ENCODE assay signal across 18 cellular contexts in the genomic region with DNA sequence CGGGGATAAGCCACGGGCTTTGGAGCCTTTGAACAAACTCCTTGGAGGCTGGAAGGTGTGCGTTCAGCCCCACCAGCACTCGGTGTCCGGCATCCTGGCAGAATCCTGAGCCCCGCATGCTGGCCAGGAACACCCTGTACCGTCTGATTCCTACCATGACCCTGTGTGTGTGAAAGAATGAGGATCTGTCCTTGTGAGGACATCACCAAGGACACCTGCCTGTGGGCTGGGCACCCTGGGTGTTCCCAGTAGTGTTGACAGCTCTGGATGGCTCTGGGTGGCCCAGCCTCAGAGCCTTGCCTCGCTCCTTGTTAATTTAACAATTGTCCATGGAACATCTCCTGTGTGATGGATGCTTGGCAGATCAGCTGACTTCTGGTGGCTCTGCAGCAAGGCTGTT.
"Had no signal": no experiment of that assay in that cellular context is flagged by ENCODE, and none has a peak within 500 bp of the region (broad histone marks: within the 10 kb centered on the region; RNA-seq: fewer than 3 reads in every experiment).

No MANE protein-coding gene starts in this region.

- DNase-seq: dorsolateral prefrontal cortex; effector CD4-positive, alpha-beta T cell; kidney; left lung; lower lobe of right lung; naive thymus-derived CD8-positive, alpha-beta T cell; sigmoid colon; stimulated activated CD4-positive, alpha-beta T cell treated with anti-CD3 and anti-CD28 coated beads, Interleukin-2, amount 100 ng/mL, for 24 hours; stimulated activated CD4-positive, alpha-beta T cell treated with anti-CD3 and anti-CD28 coated beads, Interleukin-4, amount 100 ng/mL, for 24 hours; stimulated activated naive CD4-positive, alpha-beta T cell treated with Interleukin-2 at 50 U/mL for 16 hours; stomach; thyroid gland; trophoblast cell had no signal

- H3K9me3 Mint-ChIP-seq: naive thymus-derived CD8-positive, alpha-beta T cell; stimulated activated effector memory CD8-positive, alpha-beta T cell treated with anti-CD3 and anti-CD28 coated beads, Interleukin-12 subunit alpha, Interleukin-12 subunit beta, amount 100 ng/mL, for 72 hours had no signal

- H3K36me3 Mint-ChIP-seq: naive thymus-derived CD8-positive, alpha-beta T cell; stimulated activated effector memory CD8-positive, alpha-beta T cell treated with anti-CD3 and anti-CD28 coated beads, Interleukin-12 subunit alpha, Interleukin-12 subunit beta, amount 100 ng/mL, for 72 hours had no signal

- H3K4me1 Mint-ChIP-seq: stimulated activated effector memory CD8-positive, alpha-beta T cell treated with anti-CD3 and anti-CD28 coated beads, Interleukin-12 subunit alpha, Interleukin-12 subunit beta, amount 100 ng/mL, for 72 hours had no signal

- H3K4me3 Mint-ChIP-seq: naive thymus-derived CD8-positive, alpha-beta T cell; stimulated activated effector memory CD8-positive, alpha-beta T cell treated with anti-CD3 and anti-CD28 coated beads, Interleukin-12 subunit alpha, Interleukin-12 subunit beta, amount 100 ng/mL, for 72 hours had no signal

- H3K36me3 ChIP-seq: left lung, lower lobe of right lung, sigmoid colon, stomach, thyroid gland, vagina had no signal

- H3K4me1 ChIP-seq: left lung, lower lobe of right lung, parathyroid adenoma, stomach, thyroid gland had no signal

- H3K9me3 ChIP-seq: left lung, lower lobe of right lung, sigmoid colon, stomach, thyroid gland, vagina had no signal

- H3K27ac Mint-ChIP-seq: naive thymus-derived CD8-positive, alpha-beta T cell; progenitor cell of endocrine pancreas; stimulated activated effector memory CD8-positive, alpha-beta T cell treated with anti-CD3 and anti-CD28 coated beads, Interleukin-12 subunit alpha, Interleukin-12 subunit beta, amount 100 ng/mL, for 72 hours had no signal

- ATAC-seq: left lung; lower lobe of right lung; naive thymus-derived CD8-positive, alpha-beta T cell; stimulated activated effector memory CD8-positive, alpha-beta T cell treated with anti-CD3 and anti-CD28 coated beads, Interleukin-12 subunit alpha, Interleukin-12 subunit beta, amount 100 ng/mL, for 72 hours had no signal

- H3K4me3 ChIP-seq: dorsolateral prefrontal cortex, hepatocyte, left lung, lower lobe of right lung, sigmoid colon, stomach, thyroid gland, vagina had no signal

- H3K27me3 ChIP-seq: dorsolateral prefrontal cortex, hepatocyte, left lung, sigmoid colon, stomach, thyroid gland, vagina had no signal

- H3K27ac ChIP-seq: dorsolateral prefrontal cortex, hepatocyte, left lung, lower lobe of right lung, parathyroid adenoma, sigmoid colon, stomach, thyroid gland, vagina had no signal
